In genomic region chr13:36432106-36432544, GRCh38 we compare ENCODE assay signal across 8 cellular contexts. TPM values are rescaled to one million over a fixed set of nuclear protein-coding genes. Genes with fewer than 3 reads are reported as not detected.
DNase-seq lines count a peak whose midpoint lies in the region; ATAC-seq and TF ChIP-seq lines count a peak whose summit lies in the region.

Gene CCNA1 (plus strand): TSS chr13:36432495. CDS start chr13:36433057, 562 bp downstream.

- H3K27me3 ChIP-seq in aorta (ENCODE audit: control insufficient read depth in 1 of 2, insufficient read depth in 2 of 2, low read length in 1 of 2): no peaks in the 10 kb centered on the region

- ATAC-seq in HG02798 (IDR thresholded peaks at IDR 0.05; ENCODE audit: poor library complexity, unreplicated experiment) (peak; percentile 56), mucosa of descending colon (peak; percentile 38), aorta (ENCODE audit: low FRiP score) (peak; percentile 68), HG02970 (IDR thresholded peaks at IDR 0.05; ENCODE audit: low FRiP score, unreplicated experiment) (no peak)

- H3K4me3 ChIP-seq in mucosa of descending colon: no peak within 1 kb of the TSS
- peak within 1 kb of the TSS; percentile 3 to 46 for H3K4me3 ChIP-seq in aorta (ENCODE audit: low read length in 2 of 2)

- no peaks in the 10 kb centered on the region for H3K9me3 ChIP-seq in mucosa of descending colon
- no peaks in the 10 kb centered on the region for H3K9me3 ChIP-seq in aorta (ENCODE audit: control insufficient read depth, low read length)

- in situ Hi-C loops in G401 (cut with HindIII; ENCODE audit: low sequenced_read_pairs): no loop called here

- H3K4me1 ChIP-seq in mucosa of descending colon (ENCODE audit: low read depth) (no peaks in the 10 kb centered on the region), aorta (ENCODE audit: control insufficient read depth in 1 of 2, insufficient read depth in 2 of 2, low read length in 2 of 2) (no peaks in the 10 kb centered on the region)

- no peaks in the 10 kb centered on the region for H3K36me3 ChIP-seq in mucosa of descending colon (ENCODE audit: low read depth)
- H3K36me3 ChIP-seq in aorta (ENCODE audit: control insufficient read depth in 1 of 2, insufficient read depth in 2 of 2, low read length in 1 of 2): no peaks in the 10 kb centered on the region

- no peak for TF ChIP-seq CTCF in mucosa of descending colon (IDR thresholded peaks at IDR 0.05)

- no peak within 1 kb of the TSS for H3K27ac ChIP-seq in aorta (ENCODE audit: low read depth in 1 of 2, low read length in 2 of 2)

- 1 to 2% methylated on average over 22 to 46 of the region's 46 CpGs for WGBS in aorta, 2 donors

- DNase-seq in G401 (ENCODE audit: low spot score): peak; percentile 36
- DNase-seq in SIG-M5 treated with dmso at 0.1 percent for 504 hours (lab: John Stamatoyannopoulos, UW; ENCODE audit: unreplicated experiment): peak; percentile 81
- peak; percentile 85 for DNase-seq in ecto neural progenitor cell (ENCODE audit: low spot score)
- peak in 1 of 3 donors; percentile 54 for DNase-seq in mucosa of descending colon
- DNase-seq in aorta: peak; percentile 48 to 81
- DNase-seq in stimulated activated CD4-positive, alpha-beta T cell treated with anti-CD3 and anti-CD28 coated beads, Interleukin-2, amount 100 ng/mL, for 48 hours: no peak

- intact Hi-C loops in mucosa of descending colon (cut with DNase I, micrococcal nuclease) (no loop called here), aorta (cut with DNase I) (no loop called here)

RNA-seq across cellular contexts. Expression of gene CCNA1, which starts in this region (rescaled TPM):
- 0.25 and 1.1 TPM in 2 replicates for total RNA-seq in G401 (2014; rRNA removed; shearing (Covaris generic))
- total RNA-seq in mucosa of descending colon: under 1 TPM in 1 of 3 donors, not detected in 2; 0.79 TPM
- total RNA-seq in aorta: under 1 TPM; 0.36 to 0.42 TPM
- polyA plus RNA-seq in aorta: under 1 TPM; 0.25 to 0.31 TPM

Comparison
In these comparisons a context has a peak if more than half of its experiments do, and no peak if none do; other contexts are left out.
1. Peak in ATAC-seq in mucosa of descending colon; RNA of the gene not detected or under 1 TPM.
2. Peak in DNase-seq, ATAC-seq and H3K4me3 ChIP-seq in aorta; RNA of the gene not detected or under 1 TPM.
3. DNase-seq: peak in G401 (single experiment), SIG-M5 treated with dmso at 0.1 percent for 504 hours (single experiment) and ecto neural progenitor cell (single experiment); none in stimulated activated CD4-positive, alpha-beta T cell treated with anti-CD3 and anti-CD28 coated beads, Interleukin-2, amount 100 ng/mL, for 48 hours (0 of 2).